Comparison of ENCODE assay signal across 7 cellular contexts in genomic region chr1:85464497-85465098, GRCh38. TPM values are rescaled to one million over a fixed set of nuclear protein-coding genes. Genes with fewer than 3 reads are reported as not detected.
A peak's percentile ranks its signal among the peaks of the same experiment; 100 is the strongest.
DNase-seq lines count a peak whose midpoint lies in the region; ATAC-seq and TF ChIP-seq lines count a peak whose summit lies in the region.

No MANE protein-coding gene starts in this region.

- peaks cover 6% of the 10 kb centered on the region for H3K4me1 Mint-ChIP-seq in endothelial cell (ENCODE audit: unreplicated experiment)
- H3K4me1 Mint-ChIP-seq in stimulated activated memory B cell treated with anti-CD40 and anti-IgM and Interleukin-4, amounts not matched to agents 10 μg/mL and 1 μg/mL and 100 μg/mL, for 72 hours: peaks cover 10% of the 10 kb centered on the region

- no peak overlapping the region for H3K27ac Mint-ChIP-seq in endothelial cell (ENCODE audit: unreplicated experiment)
- H3K27ac Mint-ChIP-seq in stimulated activated memory B cell treated with anti-CD40 and anti-IgM and Interleukin-4, amounts not matched to agents 10 μg/mL and 1 μg/mL and 100 μg/mL, for 72 hours: no peak overlapping the region

- peak overlapping the region; percentile 39 to 62 for H3K4ac ChIP-seq in mesenchymal stem cell (ENCODE audit: low read depth in 1 of 2, low read length in 2 of 2)

- H3K27me3 ChIP-seq in WERI-Rb-1 (ENCODE audit: insufficient read depth, low read depth, severe bottlenecking): no peaks in the 10 kb centered on the region
- no peaks in the 10 kb centered on the region for H3K27me3 ChIP-seq in mesenchymal stem cell (ENCODE audit: control insufficient read depth in 1 of 2, insufficient read depth in 1 of 2, low read length in 2 of 2)

- peak overlapping the region; percentile 81 for H4K91ac ChIP-seq in mesenchymal stem cell (ENCODE audit: low read length)

- H2AK5ac ChIP-seq in mesenchymal stem cell (ENCODE audit: low read length, severe bottlenecking): no peak overlapping the region

- H3K23ac ChIP-seq in mesenchymal stem cell (ENCODE audit: low read length in 2 of 2): peak overlapping the region in 1 of 2 experiments; percentile 99

- peak overlapping the region; percentile 86 for H2BK15ac ChIP-seq in mesenchymal stem cell (ENCODE audit: low read depth, poor library complexity, severe bottlenecking)

- H3K36me3 Mint-ChIP-seq in endothelial cell (ENCODE audit: low read depth, unreplicated experiment): no peaks in the 10 kb centered on the region
- H3K36me3 Mint-ChIP-seq in stimulated activated memory B cell treated with anti-CD40 and anti-IgM and Interleukin-4, amounts not matched to agents 10 μg/mL and 1 μg/mL and 100 μg/mL, for 72 hours: no peaks in the 10 kb centered on the region

- H4K8ac ChIP-seq in mesenchymal stem cell (ENCODE audit: low read length): peak overlapping the region; percentile 84

- peak overlapping the region in 1 of 2 experiments; percentile 61 for H2BK12ac ChIP-seq in mesenchymal stem cell (ENCODE audit: low read length in 2 of 2)

- WGBS in mesenchymal stem cell: under 1% methylated on average over 53 of the region's 72 CpGs

- peak overlapping the region; percentile 74 for H3K27ac ChIP-seq in WERI-Rb-1
- no peak overlapping the region for H3K27ac ChIP-seq in mesenchymal stem cell (ENCODE audit: low read length, poor library complexity, severe bottlenecking)

- H3K18ac ChIP-seq in mesenchymal stem cell (ENCODE audit: low read depth in 1 of 2, low read length in 2 of 2): peak overlapping the region; percentile 71 to 100

- H3K9ac ChIP-seq in mesenchymal stem cell (ENCODE audit: low read length): peak overlapping the region; percentile 94

- no peak overlapping the region for H2BK5ac ChIP-seq in mesenchymal stem cell (ENCODE audit: low read depth, low read length, poor library complexity, severe bottlenecking)

- H3K9me3 ChIP-seq in WERI-Rb-1 (ENCODE audit: severe bottlenecking) (no peaks in the 10 kb centered on the region), mesenchymal stem cell (ENCODE audit: control insufficient read depth, low read length) (no peaks in the 10 kb centered on the region)

- DNase-seq in H4 (ENCODE audit: low spot score) (peak; percentile 9), MV-4-11 (lab: John Stamatoyannopoulos, UW) (peak; percentile 13), WERI-Rb-1 (peak; percentile 62), endothelial cell (ENCODE audit: low spot score) (peak; percentile 51), mesenchymal stem cell (peak; percentile 81)

- H3K9me3 Mint-ChIP-seq in endothelial cell (ENCODE audit: unreplicated experiment): no peaks in the 10 kb centered on the region
- H3K9me3 Mint-ChIP-seq in stimulated activated memory B cell treated with anti-CD40 and anti-IgM and Interleukin-4, amounts not matched to agents 10 μg/mL and 1 μg/mL and 100 μg/mL, for 72 hours: peaks cover 5% of the 10 kb centered on the region

- peak; percentile 84 for ATAC-seq in stimulated activated memory B cell treated with anti-CD40 and anti-IgM and Interleukin-4, amounts not matched to agents 10 μg/mL and 1 μg/mL and 100 μg/mL, for 72 hours

- H3K4me1 ChIP-seq in mesenchymal stem cell (ENCODE audit: control insufficient read depth, insufficient read depth, low read depth, low read length): peaks cover 10% of the 10 kb centered on the region

- peak overlapping the region; percentile 87 for H3K4me3 Mint-ChIP-seq in endothelial cell (ENCODE audit: unreplicated experiment)
- peak overlapping the region; percentile 72 for H3K4me3 Mint-ChIP-seq in stimulated activated memory B cell treated with anti-CD40 and anti-IgM and Interleukin-4, amounts not matched to agents 10 μg/mL and 1 μg/mL and 100 μg/mL, for 72 hours

- H3K79me1 ChIP-seq in mesenchymal stem cell (replicated peaks; ENCODE audit: low read length, poor library complexity, severe bottlenecking): peaks cover 4% of the 10 kb centered on the region

- peak overlapping the region in 1 of 2 experiments; percentile 98 for H3K14ac ChIP-seq in mesenchymal stem cell (ENCODE audit: low read length in 2 of 2)

- 0 out of 2 replicates have a peak, but pooled peaks cover 3% of the 10 kb centered on the region for H3K36me3 ChIP-seq in WERI-Rb-1
- no peaks in the 10 kb centered on the region for H3K36me3 ChIP-seq in mesenchymal stem cell (ENCODE audit: control insufficient read depth in 1 of 2, insufficient read depth in 2 of 2, low read depth in 1 of 2, low read length in 2 of 2)

- H2AFZ ChIP-seq in mesenchymal stem cell (ENCODE audit: low read depth, low read length): peak overlapping the region; percentile 46

- H3K4me3 ChIP-seq in GM08714 (ENCODE audit: low read length) (peak overlapping the region; percentile 53), WERI-Rb-1 (ENCODE audit: low read depth, low read length) (peak overlapping the region; percentile 70), mesenchymal stem cell (ENCODE audit: insufficient read depth in 1 of 2, low read depth in 1 of 2, low read length in 2 of 2) (peak overlapping the region; percentile 69 to 92)

- H3K4me2 ChIP-seq in mesenchymal stem cell (ENCODE audit: low read length, poor library complexity, severe bottlenecking): peak overlapping the region; percentile 55

- TF ChIP-seq CTCF in WERI-Rb-1 (IDR thresholded peaks at IDR 0.05; ENCODE audit: low read depth, low read length): no peak
- no peak for TF ChIP-seq CTCF in endothelial cell (IDR thresholded peaks at IDR 0.05; ENCODE audit: unreplicated experiment)

- H3K27me3 Mint-ChIP-seq in endothelial cell (ENCODE audit: unreplicated experiment): peaks cover 2% of the 10 kb centered on the region
- H3K27me3 Mint-ChIP-seq in stimulated activated memory B cell treated with anti-CD40 and anti-IgM and Interleukin-4, amounts not matched to agents 10 μg/mL and 1 μg/mL and 100 μg/mL, for 72 hours: peaks cover 50% of the 10 kb centered on the region

- H2BK120ac ChIP-seq in mesenchymal stem cell (ENCODE audit: low read depth, low read length): no peak overlapping the region

RNA-seq across cellular contexts. Expression of gene DDAH1, which starts 0.4 kb away (rescaled TPM):
- 4.3 and 6.1 TPM in 2 replicates for total RNA-seq in H4 (2014; rRNA removed; shearing (Covaris generic))
- total RNA-seq in endothelial cell (ENCODE audit: unreplicated experiment): 10.8 TPM
- polyA plus RNA-seq in mesenchymal stem cell (2013, experiment 1 of 2): 48.3 TPM
- polyA plus RNA-seq in mesenchymal stem cell (2013, experiment 2 of 2): 48.6 TPM

Comparison
In these comparisons a context has a peak if more than half of its experiments do, and no peak if none do; other contexts are left out.
1. DNase-seq: peak in every context shown above with its lines; median percentile 81 in mesenchymal stem cell; 62 in WERI-Rb-1; 51 in endothelial cell; 13 in MV-4-11; 9 in H4.